9 cellular contexts compared by ENCODE assay signal in genomic region chr2:177229448-177230242, GRCh38. TPM values are rescaled to one million over a fixed set of nuclear protein-coding genes. Genes with fewer than 3 reads are reported as not detected.
DNase-seq lines count a peak whose midpoint lies in the region; ATAC-seq, FAIRE-seq and TF ChIP-seq lines count a peak whose summit lies in the region.
"Had no signal": no experiment of that assay in that cellular context is flagged by ENCODE, and none has a peak within 500 bp of the region (broad histone marks: within the 10 kb centered on the region; RNA-seq: fewer than 3 reads in every experiment).

No MANE protein-coding gene starts in this region.

- H3K9me3 Mint-ChIP-seq in CD4-positive, alpha-beta memory T cell, result peaks cover 0 to 2% (median 0%) of the 10 kb centered on the region in 8 donors
- no peaks in the 10 kb centered on the region for H3K9me3 Mint-ChIP-seq in naive thymus-derived CD8-positive, alpha-beta T cell

- no TSS peak for BruUV-seq in GM12878 (replicated peaks; lab: Mats Ljungman, UMichigan)

- CTCF ChIA-PET in CD4-positive, alpha-beta memory T cell (lab: Charles Lee; ENCODE audit: partially characterized antibody), result interaction anchor here (0.6 to 4.9 kb wide), 7 partner anchors 8 to 66 kb away, joined by 3 to 41 read pairs (median 4); partner anchors contain the start of gene NFE2L2
- CTCF ChIA-PET in GM12878 (lab: Yijun Ruan, JAX), result interaction anchor here (0.9 to 2.7 kb wide), 6 partner anchors 33 to 67 kb away, joined by 3 to 11 read pairs (median 4); no protein-coding TSS in a partner anchor

- WGBS in GM12878 (ENCODE audit: insufficient coverage, insufficient replicate concordance, low lambda C conversion rate, missing lambda C conversion rate), result 95% methylated on average over 8 of the region's 8 CpGs

- POLR2A ChIA-PET in CD4-positive, alpha-beta memory T cell (lab: Charles Lee; ENCODE audit: partially characterized antibody), result interaction anchor here (1.2 to 11.1 kb wide), 3 partner anchors 10 to 36 kb away, joined by 6 to 133 read pairs (median 38); partner anchors contain the start of gene NFE2L2
- POLR2A ChIA-PET in GM12878 (lab: Charles Lee), result no interaction called here
- POLR2A ChIA-PET in naive thymus-derived CD8-positive, alpha-beta T cell (lab: Charles Lee), result interaction anchor here (0.8 to 5.5 kb wide), 5 partner anchors 12 to 35 kb away, joined by 3 to 47 read pairs (median 4); partner anchors contain the start of genes HNRNPA3 and NFE2L2

- TF ChIP-seq POLR2A in GM19193 (IDR thresholded peaks at IDR 0.05; ENCODE audit: extremely low read depth, insufficient read depth, insufficient read length) (peak; percentile 22), GM12878 (IDR thresholded peaks at IDR 0.05; ENCODE audit: low read depth, low read length) (peak; percentile 61)

- H3K4me2 ChIP-seq in GM12878 (ENCODE audit: control insufficient read depth, insufficient read depth), result no peak overlapping the region

- peaks cover 35% of the 10 kb centered on the region for H3K36me3 ChIP-seq in CD4-positive, alpha-beta memory T cell (ENCODE audit: insufficient read depth, low read length)
- H3K36me3 ChIP-seq in GM12878 (ENCODE audit: control insufficient read depth in 2 of 2, insufficient read depth in 2 of 2, low read length in 1 of 2), result peaks cover 11% of the 10 kb centered on the region in 2 experiments

- TF ChIP-seq RAD21 in GM12878 (IDR thresholded peaks at IDR 0.05; ENCODE audit: insufficient read depth, low read depth, low read length), result no peak

- no peaks in the 10 kb centered on the region for H3K27me3 Mint-ChIP-seq in CD4-positive, alpha-beta memory T cell
- no peaks in the 10 kb centered on the region for H3K27me3 Mint-ChIP-seq in naive thymus-derived CD8-positive, alpha-beta T cell

- H3K4me1 Mint-ChIP-seq in CD4-positive, alpha-beta memory T cell, result peaks cover 25 to 60% (median 39%) of the 10 kb centered on the region in 4 donors
- H3K4me1 Mint-ChIP-seq in naive thymus-derived CD8-positive, alpha-beta T cell, result peaks cover 26 to 51% (median 40%) of the 10 kb centered on the region in 4 donors

- intact Hi-C loops in CD4-positive, alpha-beta memory T cell (cut with micrococcal nuclease), result loop anchor here (2.0 kb wide), 1 partner anchor 17 kb away; the partner anchor contains the start of gene HNRNPA3
- intact Hi-C loops in GM12878 (cut with micrococcal nuclease; ENCODE audit: unreplicated experiment), result no loop called here

- no peaks in the 10 kb centered on the region for H3K27me3 ChIP-seq in CD4-positive, alpha-beta memory T cell (ENCODE audit: insufficient read depth, low read length)
- no peaks in the 10 kb centered on the region for H3K27me3 ChIP-seq in GM12878 (replicated peaks in 1 of 2; ENCODE audit: control insufficient read depth in 2 of 2, insufficient read depth in 2 of 2, low read length in 1 of 2)

- no peak overlapping the region for H3K4me3 ChIP-seq in CD4-positive, alpha-beta memory T cell (ENCODE audit: low read length in 2 of 2)
- H3K4me3 ChIP-seq in GM12878, result no peak overlapping the region

- peak overlapping the region in 6 of 7 donors; percentile 7 to 88 (median 66) for H3K27ac Mint-ChIP-seq in CD4-positive, alpha-beta memory T cell
- H3K27ac Mint-ChIP-seq in naive thymus-derived CD8-positive, alpha-beta T cell, result peak overlapping the region; percentile 39 to 85 (median 71)

- H3K36me3 Mint-ChIP-seq in CD4-positive, alpha-beta memory T cell, result peaks cover 57 to 76% of the 10 kb centered on the region in 2 donors
- H3K36me3 Mint-ChIP-seq in naive thymus-derived CD8-positive, alpha-beta T cell, result peaks cover 5 to 78% (median 32%) of the 10 kb centered on the region in 3 donors

- RAD21 ChIA-PET in GM12878 (lab: Charles Lee; ENCODE audit: unreplicated experiment), result interaction anchor here (1.0 to 2.2 kb wide), 2 partner anchors 36 to 64 kb away, joined by 3 to 10 read pairs; no protein-coding TSS in a partner anchor

- no peaks in the 10 kb centered on the region; the same call in 1 of the 2 replicates for H3K79me2 ChIP-seq in GM12878 (ENCODE audit: control insufficient read depth, insufficient read depth, low read length)

- no peak for FAIRE-seq in GM12878 (lab: Jason Lieb, UNC)
- FAIRE-seq in urothelium cell line (lab: Jason Lieb, UNC), result no peak
- FAIRE-seq: H1 had no signal

- H4K20me1 ChIP-seq in GM12878 (ENCODE audit: control insufficient read depth, insufficient read depth), result no peaks in the 10 kb centered on the region

- no peak overlapping the region for H3K27ac ChIP-seq in CD4-positive, alpha-beta memory T cell (ENCODE audit: low read depth, low read length)
- H3K27ac ChIP-seq in GM12878 (ENCODE audit: control insufficient read depth, insufficient read depth), result no peak overlapping the region

- H3K9ac ChIP-seq in GM12878 (ENCODE audit: control insufficient read depth, insufficient read depth, low read length), result no peak overlapping the region

- no peak for TF ChIP-seq CTCF in GM12878 (IDR thresholded peaks at IDR 0.05 in 2 of 3, conservative IDR thresholded peaks at IDR 0.05 in 1 of 3; ENCODE audit: control insufficient read depth in 2 of 3, extremely low read depth in 1 of 3, insufficient read depth in 1 of 3, low read depth in 3 of 3, low read length in 3 of 3)

- SMC1A ChIA-PET in GM12878 (lab: Charles Lee; ENCODE audit: uncharacterized antibody, unreplicated experiment), result interaction anchor here (0.8 to 1.7 kb wide), 6 partner anchors 8 to 166 kb away, joined by 3 to 5 read pairs (median 3); no protein-coding TSS in a partner anchor

- peak; percentile 17 for ATAC-seq in GM12878
- ATAC-seq in naive thymus-derived CD8-positive, alpha-beta T cell, result peak in 1 of 2 donors; percentile 10

- no peaks in the 10 kb centered on the region for H3K4me1 ChIP-seq in CD4-positive, alpha-beta memory T cell (ENCODE audit: insufficient read depth, low read length)
- no peaks in the 10 kb centered on the region for H3K4me1 ChIP-seq in GM12878 (ENCODE audit: control insufficient read depth, insufficient read depth, low read length)

- no peak for DNase-seq in CD4-positive, alpha-beta memory T cell
- DNase-seq in GM12878 (ENCODE audit: low read depth, low spot score) (no peak), SIG-M5 (lab: John Stamatoyannopoulos, UW) (no peak), islet precursor cell (no peak), urothelium cell line (ENCODE audit: low spot score) (no peak)
- no peak for DNase-seq in naive thymus-derived CD8-positive, alpha-beta T cell
- DNase-seq: MV-4-11 had no signal

- H3K9me3 ChIP-seq in CD4-positive, alpha-beta memory T cell (ENCODE audit: control insufficient read depth in 1 of 2, low read length in 2 of 2), result no peaks in the 10 kb centered on the region
- no peaks in the 10 kb centered on the region for H3K9me3 ChIP-seq in GM12878 (replicated peaks; ENCODE audit: control insufficient read depth, insufficient read depth, low read length)

- no peak for TF ChIP-seq EP300 in GM12878 (IDR thresholded peaks at IDR 0.05; ENCODE audit: borderline replicate concordance in 1 of 2, control insufficient read depth in 1 of 2, low read depth in 2 of 2, low read length in 2 of 2)

- in situ Hi-C loops in GM12878 (cut with MboI), result no loop called here

- no peak overlapping the region for H2AFZ ChIP-seq in GM12878 (ENCODE audit: control insufficient read depth, low read depth, low read length)

- H3K4me3 Mint-ChIP-seq in CD4-positive, alpha-beta memory T cell, result peak overlapping the region in 1 of 8 donors; percentile 15
- H3K4me3 Mint-ChIP-seq in naive thymus-derived CD8-positive, alpha-beta T cell, result peak overlapping the region in 1 of 10 donors; percentile 43

RNA-seq across cellular contexts. Expression of gene HNRNPA3, which starts 17.1 kb away (rescaled TPM):
- 100 to 1,000 TPM; 172 to 175 TPM for total RNA-seq in CD4-positive, alpha-beta memory T cell
- polyA plus RNA-seq in CD4-positive, alpha-beta memory T cell, result 10 to 100 TPM; 41.1 to 64.5 TPM
- total RNA-seq in GM12878 (2013; cell fraction: nucleolus; rRNA removed), result 156 and 159 TPM in 2 replicates
- total RNA-seq in GM12878 (2014; rRNA removed) (38.3 and 40.4 TPM in 2 replicates), GM12878 (2014; rRNA removed; fragmentation: Illumina TruSeq; extraction: Trizol) (64.5 and 69.7 TPM in 2 replicates), GM12878 (2021) (267 and 271 TPM in 2 replicates)
- polyA plus RNA-seq in GM12878 (2011; ENCODE audit: low read depth), result 136 TPM
- polyA plus RNA-seq in GM12878 (2011; rRNA removed) (191 and 282 TPM in 2 replicates), GM12878 (2014; fragmentation: Illumina TruSeq; extraction: Trizol) (343 and 435 TPM in 2 replicates), GM12878 (2014; fragmentation: Nextera tagmentation; extraction: Ambion mirVana) (100 to 1,000 TPM; 221 to 285 TPM), GM12878 (2014; rRNA removed) (293 and 302 TPM in 2 replicates), GM12878 (2016; fragmentation: Nextera tagmentation; extraction: Ambion mirVana) (100 to 1,000 TPM; 135 to 141 TPM)
- 65.8 TPM in 2 replicates for polyA plus RNA-seq in GM12878 (2011; cell fraction: cytosol; rRNA removed)
- polyA plus RNA-seq in GM12878 (2011; cell fraction: nucleus; rRNA removed), result 99.4 and 152 TPM in 2 replicates
- polyA plus RNA-seq in GM12878 (2012), result 279 and 381 TPM in 2 replicates
- 25.9 and 39.1 TPM in 2 replicates for polyA minus RNA-seq in GM12878 (2011; rRNA and poly(A)+ RNA removed)
- polyA minus RNA-seq in GM12878 (2011; cell fraction: cytosol; rRNA and poly(A)+ RNA removed), result 29.8 and 31.5 TPM in 2 replicates
- 37.6 and 51.6 TPM in 2 replicates for polyA minus RNA-seq in GM12878 (2011; cell fraction: nucleus; rRNA and poly(A)+ RNA removed)
- total RNA-seq in naive thymus-derived CD8-positive, alpha-beta T cell, result 100 to 1,000 TPM; 156 to 158 TPM
- 10 to 100 TPM; 47.6 to 56.6 (median 52.1) TPM for polyA plus RNA-seq in naive thymus-derived CD8-positive, alpha-beta T cell

RNA-seq across cellular contexts. Expression of gene NFE2L2, which starts 34.9 kb away (rescaled TPM):
- total RNA-seq in CD4-positive, alpha-beta memory T cell, result 10 to 100 TPM; 86.9 TPM
- polyA plus RNA-seq in CD4-positive, alpha-beta memory T cell, result 10 to 100 TPM; 39.6 to 63.6 TPM
- total RNA-seq in GM12878 (2013; cell fraction: nucleolus; rRNA removed), result 84.1 and 88.2 TPM in 2 replicates
- total RNA-seq in GM12878 (2014; rRNA removed), result 24.7 and 25.6 TPM in 2 replicates
- total RNA-seq in GM12878 (2014; rRNA removed; fragmentation: Illumina TruSeq; extraction: Trizol), result 37.9 and 40.8 TPM in 2 replicates
- 33.3 and 34.6 TPM in 2 replicates for total RNA-seq in GM12878 (2021)
- 16.9 TPM for polyA plus RNA-seq in GM12878 (2011; ENCODE audit: low read depth)
- 69.8 and 74.4 TPM in 2 replicates for polyA plus RNA-seq in GM12878 (2011; rRNA removed)
- 42.8 and 43.2 TPM in 2 replicates for polyA plus RNA-seq in GM12878 (2011; cell fraction: cytosol; rRNA removed)
- polyA plus RNA-seq in GM12878 (2011; cell fraction: nucleus; rRNA removed), result 42.6 and 56.3 TPM in 2 replicates
- 19.1 and 28.9 TPM in 2 replicates for polyA plus RNA-seq in GM12878 (2012)
- 53.8 and 62.5 TPM in 2 replicates for polyA plus RNA-seq in GM12878 (2014; fragmentation: Illumina TruSeq; extraction: Trizol)
- polyA plus RNA-seq in GM12878 (2014; fragmentation: Nextera tagmentation; extraction: Ambion mirVana), result 10 to 100 TPM; 18.4 to 26.6 TPM
- polyA plus RNA-seq in GM12878 (2014; rRNA removed), result 23.2 and 28.7 TPM in 2 replicates
- polyA plus RNA-seq in GM12878 (2016; fragmentation: Nextera tagmentation; extraction: Ambion mirVana), result 10 to 100 TPM; 41.1 to 43.9 TPM
- polyA minus RNA-seq in GM12878 (2011; rRNA and poly(A)+ RNA removed), result 60.6 and 80.9 TPM in 2 replicates
- polyA minus RNA-seq in GM12878 (2011; cell fraction: cytosol; rRNA and poly(A)+ RNA removed), result 21.4 and 27.0 TPM in 2 replicates
- polyA minus RNA-seq in GM12878 (2011; cell fraction: nucleus; rRNA and poly(A)+ RNA removed), result 28.7 and 37.0 TPM in 2 replicates
- total RNA-seq in naive thymus-derived CD8-positive, alpha-beta T cell, result 10 to 100 TPM; 93.6 to 96.9 TPM
- 10 to 100 TPM; 48.2 to 57.8 (median 56.0) TPM for polyA plus RNA-seq in naive thymus-derived CD8-positive, alpha-beta T cell
